17 cellular contexts compared by ENCODE assay signal in genomic region chrX:56789518-56790070, GRCh38.
DNase-seq lines count a peak whose midpoint lies in the region; ATAC-seq, FAIRE-seq and TF ChIP-seq lines count a peak whose summit lies in the region.
"Had no signal": no experiment of that assay in that cellular context is flagged by ENCODE, and none has a peak within 500 bp of the region (broad histone marks: within the 10 kb centered on the region; RNA-seq: fewer than 3 reads in every experiment).

No MANE protein-coding gene starts in this region.

- intact Hi-C loops in right lobe of liver (cut with DNase I) (no loop called here), HepG2 (cut with micrococcal nuclease; ENCODE audit: unreplicated experiment) (no loop called here), posterior vena cava (cut with DNase I) (no loop called here), Caco-2 (cut with micrococcal nuclease; ENCODE audit: unreplicated experiment) (no loop called here)

- no peaks in the 10 kb centered on the region for H3K4me1 Mint-ChIP-seq in Caco-2 (ENCODE audit: low read depth, unreplicated experiment)
- H3K4me1 Mint-ChIP-seq in activated naive CD8-positive, alpha-beta T cell treated with anti-CD3 and anti-CD28 coated beads, Interleukin-2, amount 50 U/mL, for 24 hours: peaks cover 20% of the 10 kb centered on the region

- no peaks in the 10 kb centered on the region for H4K20me1 ChIP-seq in HepG2 (ENCODE audit: insufficient read depth, low read length)
- H4K20me1 ChIP-seq: BLaER1 had no signal

- H3K27ac ChIP-seq in right lobe of liver (no peak overlapping the region), HepG2 (ENCODE audit: extremely low read length, insufficient read depth, low read length) (no peak overlapping the region)
- H3K27ac ChIP-seq: BLaER1 had no signal

- POLR2A ChIA-PET in HepG2 (lab: Yijun Ruan, JAX): no interaction called here
- POLR2A ChIA-PET in Caco-2 (lab: Charles Lee): no interaction called here

- H3K27me3 ChIP-seq in right lobe of liver (no peaks in the 10 kb centered on the region), HepG2 (ENCODE audit: control insufficient read depth in 1 of 2, insufficient read depth in 2 of 2, low read length in 2 of 2) (no peaks in the 10 kb centered on the region), Caco-2 (replicated peaks; ENCODE audit: control insufficient read depth, insufficient read depth, low read length) (no peaks in the 10 kb centered on the region)
- H3K27me3 ChIP-seq: BLaER1 had no signal

- no peak for FAIRE-seq in HepG2 (lab: Jason Lieb, UNC)

- H3K9me3 Mint-ChIP-seq in Caco-2 (ENCODE audit: unreplicated experiment): no peaks in the 10 kb centered on the region
- no peaks in the 10 kb centered on the region for H3K9me3 Mint-ChIP-seq in activated naive CD8-positive, alpha-beta T cell treated with anti-CD3 and anti-CD28 coated beads, Interleukin-2, amount 50 U/mL, for 24 hours
- H3K9me3 Mint-ChIP-seq: CD8-positive, alpha-beta T cell had no signal

- H3K4me1 ChIP-seq in right lobe of liver: no peaks in the 10 kb centered on the region
- H3K4me1 ChIP-seq in HepG2 (ENCODE audit: insufficient read depth, low read length): peaks cover 18% of the 10 kb centered on the region
- H3K4me1 ChIP-seq in Caco-2: no peaks in the 10 kb centered on the region
- H3K4me1 ChIP-seq: HAP-1 had no signal

- CTCF ChIA-PET in HepG2 (lab: Yijun Ruan, JAX; ENCODE audit: low intra/inter-chr PET ratio, low total read pairs) (no interaction called here), Caco-2 (lab: Charles Lee) (no interaction called here)

- no peak for TF ChIP-seq RAD21 in HepG2 (CRISPR knock-in tag; IDR thresholded peaks at IDR 0.05)

- H3K36me3 Mint-ChIP-seq in Caco-2 (ENCODE audit: insufficient read depth, unreplicated experiment): no peaks in the 10 kb centered on the region
- peaks cover 11% of the 10 kb centered on the region for H3K36me3 Mint-ChIP-seq in activated naive CD8-positive, alpha-beta T cell treated with anti-CD3 and anti-CD28 coated beads, Interleukin-2, amount 50 U/mL, for 24 hours (ENCODE audit: low read depth)

- no peak overlapping the region for H3K4me2 ChIP-seq in HepG2 (ENCODE audit: low read depth, low read length)
- H3K4me2 ChIP-seq: BLaER1 had no signal

- H3K27ac Mint-ChIP-seq in Caco-2 (ENCODE audit: unreplicated experiment): no peak overlapping the region
- no peak overlapping the region for H3K27ac Mint-ChIP-seq in activated naive CD8-positive, alpha-beta T cell treated with anti-CD3 and anti-CD28 coated beads, Interleukin-2, amount 50 U/mL, for 24 hours
- H3K27ac Mint-ChIP-seq: CD8-positive, alpha-beta T cell had no signal

- ATAC-seq in right lobe of liver (no peak), HepG2 (no peak)
- ATAC-seq in activated naive CD8-positive, alpha-beta T cell treated with anti-CD3 and anti-CD28 coated beads, Interleukin-2, amount 50 U/mL, for 24 hours: no peak
- ATAC-seq: CD8-positive, alpha-beta T cell had no signal

- no peaks in the 10 kb centered on the region for H3K79me2 ChIP-seq in HepG2 (ENCODE audit: insufficient read depth, low read length)

- no peak overlapping the region for H2AFZ ChIP-seq in HepG2 (ENCODE audit: low read length)

- TF ChIP-seq POLR2A in right lobe of liver (IDR thresholded peaks at IDR 0.05): no peak
- no peak for TF ChIP-seq POLR2A in HepG2 (IDR thresholded peaks at IDR 0.05; ENCODE audit: insufficient read depth in 1 of 2, low read depth in 2 of 2, low read length in 2 of 2)

- no peaks in the 10 kb centered on the region for H3K27me3 Mint-ChIP-seq in Caco-2 (ENCODE audit: insufficient read depth, unreplicated experiment)
- H3K27me3 Mint-ChIP-seq in activated naive CD8-positive, alpha-beta T cell treated with anti-CD3 and anti-CD28 coated beads, Interleukin-2, amount 50 U/mL, for 24 hours: no peaks in the 10 kb centered on the region

- BruUV-seq in HepG2 (replicated peaks; lab: Mats Ljungman, UMichigan) (no TSS peak), Caco-2 (replicated peaks; lab: Mats Ljungman, UMichigan) (no TSS peak)

- 61% methylated on average over 2 of the region's 7 CpGs for WGBS in right lobe of liver (ENCODE audit: insufficient coverage, low coverage, low lambda C conversion rate, missing lambda C conversion rate)
- no CpG with 5 or more reads among the region's 7 CpGs for WGBS in HepG2 (ENCODE audit: low lambda C conversion rate)

- TF ChIP-seq CTCF in right lobe of liver (IDR thresholded peaks at IDR 0.05): no peak
- no peak for TF ChIP-seq CTCF in HepG2 (CRISPR knock-in tag; IDR thresholded peaks at IDR 0.05)
- no peak for TF ChIP-seq CTCF in Caco-2 (IDR thresholded peaks at IDR 0.05; ENCODE audit: insufficient read depth in 1 of 2, low read depth in 1 of 2, low read length in 1 of 2, severe bottlenecking in 1 of 2, unreplicated experiment in 1 of 2)

- H3K9ac ChIP-seq in HepG2 (ENCODE audit: insufficient read depth, low read depth, low read length): no peak overlapping the region
- H3K9ac ChIP-seq: BLaER1 had no signal

- no peak overlapping the region for H3K4me3 Mint-ChIP-seq in Caco-2 (ENCODE audit: unreplicated experiment)
- no peak overlapping the region for H3K4me3 Mint-ChIP-seq in activated naive CD8-positive, alpha-beta T cell treated with anti-CD3 and anti-CD28 coated beads, Interleukin-2, amount 50 U/mL, for 24 hours
- H3K4me3 Mint-ChIP-seq: CD8-positive, alpha-beta T cell had no signal

- no peak overlapping the region for H3K4me3 ChIP-seq in right lobe of liver
- no peak overlapping the region for H3K4me3 ChIP-seq in HepG2 (replicated peaks in 1 of 3; ENCODE audit: insufficient read depth in 1 of 3, low read depth in 2 of 3, low read length in 3 of 3)
- H3K4me3 ChIP-seq in Caco-2 (ENCODE audit: low read depth, low read length): no peak overlapping the region
- H3K4me3 ChIP-seq: BLaER1, HAP-1 had no signal

- H3K36me3 ChIP-seq in right lobe of liver: no peaks in the 10 kb centered on the region
- no peaks in the 10 kb centered on the region for H3K36me3 ChIP-seq in HepG2 (replicated peaks in 1 of 2; ENCODE audit: control insufficient read depth in 1 of 2, insufficient read depth in 2 of 2, low read length in 2 of 2)
- no peaks in the 10 kb centered on the region for H3K36me3 ChIP-seq in Caco-2 (ENCODE audit: control insufficient read depth, insufficient read depth, low read length)
- H3K36me3 ChIP-seq: HAP-1 had no signal

- H3K9me3 ChIP-seq in right lobe of liver (no peaks in the 10 kb centered on the region), HepG2 (ENCODE audit: low read length) (no peaks in the 10 kb centered on the region), Caco-2 (no peaks in the 10 kb centered on the region)
- H3K9me3 ChIP-seq: BLaER1, HAP-1 had no signal

- TF ChIP-seq EP300 in HepG2 (IDR thresholded peaks at IDR 0.05; ENCODE audit: low read depth in 2 of 2, low read length in 2 of 2) (no peak), HepG2 (CRISPR knock-in tag; IDR thresholded peaks at IDR 0.05; ENCODE audit: borderline replicate concordance) (no peak)

- in situ Hi-C loops in HepG2 (cut with HindIII; ENCODE audit: extremely low pct_ligation_motif_present, low pct_unique_long_range_greater_than_20kb): no loop called here

- peak in 2 of 3 donors; percentile 2 to 5 for DNase-seq in right lobe of liver
- no peak for DNase-seq in HepG2 (ENCODE audit: low spot score)
- peak; percentile 10 for DNase-seq in activated CD8-positive, alpha-beta memory T cell treated with anti-CD3 and anti-CD28 coated beads, Interleukin-2, amount 50 U/mL, for 48 hours
- peak; percentile 46 for DNase-seq in posterior vena cava (ENCODE audit: low spot score)
- no peak for DNase-seq in stimulated activated CD4-positive, alpha-beta T cell treated with anti-CD3 and anti-CD28 coated beads, Interleukin-2, amount 100 ng/mL, for 48 hours
- DNase-seq in Caco-2: no peak
- no peak for DNase-seq in activated naive CD8-positive, alpha-beta T cell treated with anti-CD3 and anti-CD28 coated beads, Interleukin-2, amount 50 U/mL, for 24 hours
- DNase-seq: DMS53, KG1, NCI-H1417, NCI-H187, NCI-H510A treated with DMSO at 0.1 percent for 48 hours, NCI-H774, SHP77 had no signal

TF ChIP-seq in HepG2, 621 proteins besides CTCF, POLR2A, EP300 and RAD21 (continues in another document):
- no peak for TF ChIP-seq TAF15 (IDR thresholded peaks at IDR 0.05; ENCODE audit: low read depth, low read length, poor library complexity, severe bottlenecking)
- TF ChIP-seq ZBTB46 (CRISPR knock-in tag; IDR thresholded peaks at IDR 0.05; ENCODE audit: borderline replicate concordance): no peak
- TF ChIP-seq RBAK (CRISPR knock-in tag; IDR thresholded peaks at IDR 0.05): no peak
- no peak for TF ChIP-seq RARG (CRISPR knock-in tag; IDR thresholded peaks at IDR 0.05; ENCODE audit: low read depth)
- TF ChIP-seq ASH2L (IDR thresholded peaks at IDR 0.05; ENCODE audit: insufficient read length, low read depth, low read length): no peak
- TF ChIP-seq CBX2 (IDR thresholded peaks at IDR 0.05; ENCODE audit: low read depth, low read length): no peak
- no peak for TF ChIP-seq CBX2 (CRISPR knock-in tag; IDR thresholded peaks at IDR 0.05; ENCODE audit: low read depth)
- TF ChIP-seq HDAC2 (CRISPR knock-in tag; IDR thresholded peaks at IDR 0.05): no peak
- no peak for TF ChIP-seq ZNF33A (CRISPR knock-in tag; IDR thresholded peaks at IDR 0.05; ENCODE audit: borderline replicate concordance)
- TF ChIP-seq MYNN (CRISPR knock-in tag; IDR thresholded peaks at IDR 0.05; ENCODE audit: low read depth): no peak
- no peak for TF ChIP-seq ZNF619 (CRISPR knock-in tag; IDR thresholded peaks at IDR 0.05)
- TF ChIP-seq WIZ (CRISPR knock-in tag; IDR thresholded peaks at IDR 0.05): no peak
- TF ChIP-seq ZNF720 (CRISPR knock-in tag; IDR thresholded peaks at IDR 0.05): no peak

Comparison
In these comparisons a context has a peak if more than half of its experiments do, and no peak if none do; other contexts are left out.
1. DNase-seq: peak in right lobe of liver (2 of 3), activated CD8-positive, alpha-beta memory T cell treated with anti-CD3 and anti-CD28 coated beads, Interleukin-2, amount 50 U/mL, for 48 hours (single experiment) and posterior vena cava (single experiment); none in HepG2 (single experiment), stimulated activated CD4-positive, alpha-beta T cell treated with anti-CD3 and anti-CD28 coated beads, Interleukin-2, amount 100 ng/mL, for 48 hours (0 of 2), Caco-2 (0 of 2) and activated naive CD8-positive, alpha-beta T cell treated with anti-CD3 and anti-CD28 coated beads, Interleukin-2, amount 50 U/mL, for 24 hours (single experiment).